Comparison of ENCODE assay signal across 3 cellular contexts in the genomic region with DNA sequence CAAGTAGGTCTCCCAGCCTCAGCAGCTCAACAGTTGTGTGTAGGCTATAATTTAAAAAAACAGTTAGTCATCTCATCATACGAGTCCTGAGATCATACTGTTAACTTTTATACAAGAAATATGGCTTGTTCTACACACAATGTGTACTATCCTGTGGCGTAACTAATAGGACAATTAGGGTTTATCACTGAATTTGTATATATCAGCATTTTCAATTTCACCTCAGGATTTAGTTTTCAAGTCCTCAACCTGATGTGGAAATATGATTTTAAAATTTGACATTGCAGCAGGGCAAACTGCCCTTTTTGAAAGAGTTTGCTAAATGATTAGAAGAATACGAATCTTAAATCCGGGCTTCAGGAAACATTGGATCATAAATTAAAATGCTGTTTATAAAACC.
TF ChIP-seq lines count a peak whose summit lies in the region.

No MANE protein-coding gene starts in this region.

TF ChIP-seq in A549, 52 proteins besides CTCF, POLR2A, EP300 and RAD21 (continued from another document):
- TF ChIP-seq TP53 (CRISPR knock-in tag; IDR thresholded peaks at IDR 0.05): no peak

TF ChIP-seq in IMR-90, 13 proteins besides CTCF, POLR2A, EP300 and RAD21:
- TF ChIP-seq USF2 (IDR thresholded peaks at IDR 0.05; ENCODE audit: low read depth, low read length) (no peak), CEBPB (IDR thresholded peaks at IDR 0.05; ENCODE audit: low read depth, low read length) (no peak), MAFK (IDR thresholded peaks at IDR 0.05; ENCODE audit: low read depth, low read length) (0 out of 2 replicates have a peak, but pooled peaks have one; percentile 28)

TF ChIP-seq in GM23338, 12 proteins besides CTCF, POLR2A, EP300 and RAD21:
- TF ChIP-seq ETS1 (IDR thresholded peaks at IDR 0.05): no peak
- no peak for TF ChIP-seq REST (IDR thresholded peaks at IDR 0.05; ENCODE audit: unreplicated experiment)
- TF ChIP-seq CREB1 (CRISPR knock-in tag; IDR thresholded peaks at IDR 0.05; ENCODE audit: low read depth): no peak
- TF ChIP-seq JUNB (IDR thresholded peaks at IDR 0.05; ENCODE audit: unreplicated experiment): no peak
- TF ChIP-seq EZH2phosphoT487 (IDR thresholded peaks at IDR 0.05; ENCODE audit: unreplicated experiment): no peak
- TF ChIP-seq STAT1 (IDR thresholded peaks at IDR 0.05; ENCODE audit: unreplicated experiment): no peak
- no peak for TF ChIP-seq ZNF331 (CRISPR knock-in tag; IDR thresholded peaks at IDR 0.05; ENCODE audit: low read depth)
- TF ChIP-seq, protein P1, sequence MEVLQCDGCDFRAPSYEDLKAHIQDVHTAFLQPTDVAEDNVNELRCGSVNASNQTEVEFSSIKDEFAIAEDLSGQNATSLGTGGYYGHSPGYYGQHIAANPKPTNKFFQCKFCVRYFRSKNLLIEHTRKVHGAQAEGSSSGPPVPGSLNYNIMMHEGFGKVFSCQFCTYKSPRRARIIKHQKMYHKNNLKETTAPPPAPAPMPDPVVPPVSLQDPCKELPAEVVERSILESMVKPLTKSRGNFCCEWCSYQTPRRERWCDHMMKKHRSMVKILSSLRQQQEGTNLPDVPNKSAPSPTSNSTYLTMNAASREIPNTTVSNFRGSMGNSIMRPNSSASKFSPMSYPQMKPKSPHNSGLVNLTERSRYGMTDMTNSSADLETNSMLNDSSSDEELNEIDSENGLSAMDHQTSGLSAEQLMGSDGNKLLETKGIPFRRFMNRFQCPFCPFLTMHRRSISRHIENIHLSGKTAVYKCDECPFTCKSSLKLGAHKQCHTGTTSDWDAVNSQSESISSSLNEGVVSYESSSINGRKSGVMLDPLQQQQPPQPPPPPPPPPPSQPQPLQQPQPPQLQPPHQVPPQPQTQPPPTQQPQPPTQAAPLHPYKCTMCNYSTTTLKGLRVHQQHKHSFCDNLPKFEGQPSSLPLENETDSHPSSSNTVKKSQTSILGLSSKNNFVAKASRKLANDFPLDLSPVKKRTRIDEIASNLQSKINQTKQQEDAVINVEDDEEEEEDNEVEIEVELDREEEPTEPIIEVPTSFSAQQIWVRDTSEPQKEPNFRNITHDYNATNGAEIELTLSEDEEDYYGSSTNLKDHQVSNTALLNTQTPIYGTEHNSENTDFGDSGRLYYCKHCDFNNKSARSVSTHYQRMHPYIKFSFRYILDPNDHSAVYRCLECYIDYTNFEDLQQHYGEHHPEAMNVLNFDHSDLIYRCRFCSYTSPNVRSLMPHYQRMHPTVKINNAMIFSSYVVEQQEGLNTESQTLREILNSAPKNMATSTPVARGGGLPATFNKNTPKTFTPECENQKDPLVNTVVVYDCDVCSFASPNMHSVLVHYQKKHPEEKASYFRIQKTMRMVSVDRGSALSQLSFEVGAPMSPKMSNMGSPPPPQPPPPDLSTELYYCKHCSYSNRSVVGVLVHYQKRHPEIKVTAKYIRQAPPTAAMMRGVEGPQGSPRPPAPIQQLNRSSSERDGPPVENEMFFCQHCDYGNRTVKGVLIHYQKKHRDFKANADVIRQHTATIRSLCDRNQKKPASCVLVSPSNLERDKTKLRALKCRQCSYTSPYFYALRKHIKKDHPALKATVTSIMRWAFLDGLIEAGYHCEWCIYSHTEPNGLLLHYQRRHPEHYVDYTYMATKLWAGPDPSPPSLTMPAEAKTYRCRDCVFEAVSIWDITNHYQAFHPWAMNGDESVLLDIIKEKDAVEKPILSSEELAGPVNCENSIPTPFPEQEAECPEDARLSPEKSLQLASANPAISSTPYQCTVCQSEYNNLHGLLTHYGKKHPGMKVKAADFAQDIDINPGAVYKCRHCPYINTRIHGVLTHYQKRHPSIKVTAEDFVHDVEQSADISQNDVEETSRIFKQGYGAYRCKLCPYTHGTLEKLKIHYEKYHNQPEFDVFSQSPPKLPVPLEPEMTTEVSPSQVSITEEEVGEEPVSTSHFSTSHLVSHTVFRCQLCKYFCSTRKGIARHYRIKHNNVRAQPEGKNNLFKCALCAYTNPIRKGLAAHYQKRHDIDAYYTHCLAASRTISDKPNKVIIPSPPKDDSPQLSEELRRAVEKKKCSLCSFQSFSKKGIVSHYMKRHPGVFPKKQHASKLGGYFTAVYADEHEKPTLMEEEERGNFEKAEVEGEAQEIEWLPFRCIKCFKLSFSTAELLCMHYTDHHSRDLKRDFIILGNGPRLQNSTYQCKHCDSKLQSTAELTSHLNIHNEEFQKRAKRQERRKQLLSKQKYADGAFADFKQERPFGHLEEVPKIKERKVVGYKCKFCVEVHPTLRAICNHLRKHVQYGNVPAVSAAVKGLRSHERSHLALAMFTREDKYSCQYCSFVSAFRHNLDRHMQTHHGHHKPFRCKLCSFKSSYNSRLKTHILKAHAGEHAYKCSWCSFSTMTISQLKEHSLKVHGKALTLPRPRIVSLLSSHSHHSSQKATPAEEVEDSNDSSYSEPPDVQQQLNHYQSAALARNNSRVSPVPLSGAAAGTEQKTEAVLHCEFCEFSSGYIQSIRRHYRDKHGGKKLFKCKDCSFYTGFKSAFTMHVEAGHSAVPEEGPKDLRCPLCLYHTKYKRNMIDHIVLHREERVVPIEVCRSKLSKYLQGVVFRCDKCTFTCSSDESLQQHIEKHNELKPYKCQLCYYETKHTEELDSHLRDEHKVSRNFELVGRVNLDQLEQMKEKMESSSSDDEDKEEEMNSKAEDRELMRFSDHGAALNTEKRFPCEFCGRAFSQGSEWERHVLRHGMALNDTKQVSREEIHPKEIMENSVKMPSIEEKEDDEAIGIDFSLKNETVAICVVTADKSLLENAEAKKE (CRISPR knock-in tag; IDR thresholded peaks at IDR 0.05): no peak
